In genomic region chr17:55577687-55578086, GRCh38 we compare ENCODE assay signal across 8 cellular contexts.
DNase-seq lines count a peak whose midpoint lies in the region; ATAC-seq and TF ChIP-seq lines count a peak whose summit lies in the region.

No MANE protein-coding gene starts in this region.

- WGBS in gastroesophageal sphincter (ENCODE audit: low coverage in 1 of 2), 2 donors, result 53% methylated on average over 5 of the region's 14 CpGs; no CpG with 5 or more reads in 1 of the 2 donors

- CTCF ChIA-PET in RWPE1 (lab: Yijun Ruan, JAX), result no interaction called here

- H3K27me3 Mint-ChIP-seq in T-helper 17 cell, result no peaks in the 10 kb centered on the region
- peaks cover 6% of the 10 kb centered on the region for H3K27me3 Mint-ChIP-seq in stimulated activated memory B cell treated with anti-CD40 and anti-IgM and Interleukin-4, amounts not matched to agents 10 μg/mL and 1 μg/mL and 100 μg/mL, for 72 hours

- H3K27ac ChIP-seq in gastroesophageal sphincter (peak overlapping the region in 3 of 4 donors; percentile 72 to 82 (median 78)), RWPE1 (no peak overlapping the region)

- peaks cover 0 to 21% (median 3%) of the 10 kb centered on the region in 3 donors for H3K4me1 ChIP-seq in gastroesophageal sphincter

- no peaks in the 10 kb centered on the region for H3K27me3 ChIP-seq in gastroesophageal sphincter

- no peaks in the 10 kb centered on the region for H3K36me3 Mint-ChIP-seq in T-helper 17 cell (ENCODE audit: low read depth)
- H3K36me3 Mint-ChIP-seq in stimulated activated memory B cell treated with anti-CD40 and anti-IgM and Interleukin-4, amounts not matched to agents 10 μg/mL and 1 μg/mL and 100 μg/mL, for 72 hours, result no peaks in the 10 kb centered on the region

- peak overlapping the region in 1 of 2 donors; percentile 32 for H3K4me3 ChIP-seq in gastroesophageal sphincter

- no peak for TF ChIP-seq POLR2A in gastroesophageal sphincter (IDR thresholded peaks at IDR 0.05)
- no peak for TF ChIP-seq POLR2A in erythroblast (IDR thresholded peaks at IDR 0.05; ENCODE audit: low read length)

- no peaks in the 10 kb centered on the region for H3K9me3 ChIP-seq in T-helper 17 cell (ENCODE audit: control insufficient read depth, low read length, poor library complexity, severe bottlenecking)
- H3K9me3 ChIP-seq in gastroesophageal sphincter, result no peaks in the 10 kb centered on the region

- TF ChIP-seq EP300 in gastroesophageal sphincter (IDR thresholded peaks at IDR 0.05), result no peak

- no peak overlapping the region for H3K4me3 Mint-ChIP-seq in T-helper 17 cell
- H3K4me3 Mint-ChIP-seq in stimulated activated memory B cell treated with anti-CD40 and anti-IgM and Interleukin-4, amounts not matched to agents 10 μg/mL and 1 μg/mL and 100 μg/mL, for 72 hours, result peak overlapping the region; percentile 25

- TF ChIP-seq CTCF in gastroesophageal sphincter (IDR thresholded peaks at IDR 0.05), result no peak
- TF ChIP-seq CTCF in RWPE1 (conservative IDR thresholded peaks at IDR 0.05; ENCODE audit: low read depth), result no peak

- peak; percentile 46 for ATAC-seq in GM21447 (IDR thresholded peaks at IDR 0.05; ENCODE audit: unreplicated experiment)
- peak; percentile 71 for ATAC-seq in T-helper 17 cell
- no peak for ATAC-seq in gastroesophageal sphincter
- peak; percentile 59 for ATAC-seq in stimulated activated memory B cell treated with anti-CD40 and anti-IgM and Interleukin-4, amounts not matched to agents 10 μg/mL and 1 μg/mL and 100 μg/mL, for 72 hours

- no peaks in the 10 kb centered on the region for H3K36me3 ChIP-seq in gastroesophageal sphincter

- peak in 2 of 3 donors; percentile 15 to 21 for DNase-seq in T-helper 17 cell
- DNase-seq in activated gamma-delta T cell (lab: John Stamatoyannopoulos, UW), result no peak
- DNase-seq in erythroblast (lab: John Stamatoyannopoulos, UW), result no peak
- DNase-seq in RWPE1 (ENCODE audit: low spot score), result no peak
- DNase-seq in SHP77 (lab: John Stamatoyannopoulos, UW), result no peak

- H3K4me1 Mint-ChIP-seq in T-helper 17 cell, result peaks cover 9% of the 10 kb centered on the region
- peaks cover 5% of the 10 kb centered on the region for H3K4me1 Mint-ChIP-seq in stimulated activated memory B cell treated with anti-CD40 and anti-IgM and Interleukin-4, amounts not matched to agents 10 μg/mL and 1 μg/mL and 100 μg/mL, for 72 hours

- POLR2A ChIA-PET in RWPE1 (lab: Yijun Ruan, JAX; ENCODE audit: low non-redundant PET), result no interaction called here

- H3K27ac Mint-ChIP-seq in T-helper 17 cell, result no peak overlapping the region
- H3K27ac Mint-ChIP-seq in stimulated activated memory B cell treated with anti-CD40 and anti-IgM and Interleukin-4, amounts not matched to agents 10 μg/mL and 1 μg/mL and 100 μg/mL, for 72 hours, result no peak overlapping the region

- H3K9me3 Mint-ChIP-seq in stimulated activated memory B cell treated with anti-CD40 and anti-IgM and Interleukin-4, amounts not matched to agents 10 μg/mL and 1 μg/mL and 100 μg/mL, for 72 hours, result no peaks in the 10 kb centered on the region

Comparison
In these comparisons a context has a peak if more than half of its experiments do, and no peak if none do; other contexts are left out.
1. DNase-seq: peak in T-helper 17 cell (2 of 3); none in activated gamma-delta T cell (single experiment), erythroblast (0 of 2), RWPE1 (single experiment) and SHP77 (0 of 2).